In genomic region chr18:3053081-3053480, GRCh38 we compare ENCODE assay signal across 18 cellular contexts.
"Had no signal": no experiment of that assay in that cellular context is flagged by ENCODE, and none has a peak within 500 bp of the region (broad histone marks: within the 10 kb centered on the region; RNA-seq: fewer than 3 reads in every experiment).

No MANE protein-coding gene starts in this region.

- H3K4me3 ChIP-seq: heart left ventricle, SK-N-MC, upper lobe of right lung had no signal

- DNase-seq: activated CD4-positive, CD25-positive, alpha-beta regulatory T cell treated with anti-CD3 and anti-CD28 coated beads, Interleukin-2, amount 50 U/mL, for 72 hours; activated CD8-positive, alpha-beta memory T cell treated with anti-CD3 and anti-CD28 coated beads for 24 hours; activated CD8-positive, alpha-beta memory T cell treated with anti-CD3 and anti-CD28 coated beads, Interleukin-2, amount 50 U/mL, for 4 hours; activated naive CD4-positive, alpha-beta T cell; activated T-cell treated with anti-CD3 and anti-CD28 coated beads, Interleukin-2, amount 50 U/mL, for 24 hours; amygdala; cerebellar nuclear complex; cortex of kidney; heart left ventricle; left colon; posterior cingulate gyrus; small intestine; stimulated activated naive CD4-positive, alpha-beta T cell treated with Interleukin-2 at 50 U/mL for 16 hours; upper lobe of right lung; WERI-Rb-1 had no signal

- H3K4me3 Mint-ChIP-seq: activated T-cell treated with anti-CD3 and anti-CD28 coated beads, Interleukin-2, amount 50 U/mL, for 24 hours; memory B cell had no signal

- H3K27ac ChIP-seq: heart left ventricle, SK-N-MC, upper lobe of right lung, WERI-Rb-1 had no signal

- H3K9me3 ChIP-seq: heart left ventricle, upper lobe of right lung had no signal

- H3K27me3 ChIP-seq: heart left ventricle, upper lobe of right lung had no signal

- H3K27me3 Mint-ChIP-seq: activated T-cell treated with anti-CD3 and anti-CD28 coated beads, Interleukin-2, amount 50 U/mL, for 24 hours had no signal

- H3K27ac Mint-ChIP-seq: memory B cell had no signal

- ATAC-seq: heart left ventricle, sciatic nerve had no signal

- H3K36me3 ChIP-seq: heart left ventricle, upper lobe of right lung, WERI-Rb-1 had no signal

- H3K4me1 ChIP-seq: upper lobe of right lung had no signal
